17 cellular contexts compared by ENCODE assay signal in genomic region chr12:73863541-73863940, GRCh38.
DNase-seq lines count a peak whose midpoint lies in the region; ATAC-seq and TF ChIP-seq lines count a peak whose summit lies in the region.
"Had no signal": no experiment of that assay in that cellular context is flagged by ENCODE, and none has a peak within 500 bp of the region (broad histone marks: within the 10 kb centered on the region; RNA-seq: fewer than 3 reads in every experiment).

No MANE protein-coding gene starts in this region.

- H3K9me2 ChIP-seq in PC-9 (ENCODE audit: insufficient read depth): no peaks in the 10 kb centered on the region

- no peaks in the 10 kb centered on the region for H3K36me3 ChIP-seq in PC-9 (ENCODE audit: low read depth)
- H3K36me3 ChIP-seq: left ventricle myocardium inferior, SJSA1, thoracic aorta had no signal

- H3K79me2 ChIP-seq in PC-9 (ENCODE audit: low read depth): no peaks in the 10 kb centered on the region

- H3K9me3 Mint-ChIP-seq in activated CD4-positive, alpha-beta T cell treated with anti-CD3 and anti-CD28 coated beads for 36 hours (ENCODE audit: low read depth): no peaks in the 10 kb centered on the region
- no peaks in the 10 kb centered on the region for H3K9me3 Mint-ChIP-seq in progenitor cell of endocrine pancreas (ENCODE audit: low read depth)
- H3K9me3 Mint-ChIP-seq: activated naive CD8-positive, alpha-beta T cell treated with anti-CD3 and anti-CD28 coated beads, Interleukin-2, amount 10 ng/mL, durations not matched to agents 7 days and 5 days had no signal

- H3K4me1 ChIP-seq in PC-9 (replicated peaks; ENCODE audit: insufficient read depth): no peaks in the 10 kb centered on the region
- H3K4me1 ChIP-seq: left ventricle myocardium inferior, SJSA1 had no signal

- no peak overlapping the region for H3K4me2 ChIP-seq in PC-9

- no peak for TF ChIP-seq CTCF in PC-9 (conservative IDR thresholded peaks at IDR 0.05)
- TF ChIP-seq CTCF in cardiac fibroblast (IDR thresholded peaks at IDR 0.05; ENCODE audit: low read depth, low read length): no peak
- no peak for TF ChIP-seq CTCF in progenitor cell of endocrine pancreas (IDR thresholded peaks at IDR 0.05; ENCODE audit: unreplicated experiment)

- no peak overlapping the region for H3K27ac ChIP-seq in PC-9
- H3K27ac ChIP-seq: left ventricle myocardium inferior, SJSA1, thoracic aorta had no signal

- no peaks in the 10 kb centered on the region for H4K20me1 ChIP-seq in PC-9 (ENCODE audit: insufficient read depth)

- H3K36me3 Mint-ChIP-seq in activated CD4-positive, alpha-beta T cell treated with anti-CD3 and anti-CD28 coated beads for 36 hours (ENCODE audit: low read depth): no peaks in the 10 kb centered on the region
- no peaks in the 10 kb centered on the region for H3K36me3 Mint-ChIP-seq in progenitor cell of endocrine pancreas (ENCODE audit: insufficient read depth)
- H3K36me3 Mint-ChIP-seq: activated naive CD8-positive, alpha-beta T cell treated with anti-CD3 and anti-CD28 coated beads, Interleukin-2, amount 10 ng/mL, durations not matched to agents 7 days and 5 days; CD4-positive, alpha-beta memory T cell had no signal

- H3K4me3 ChIP-seq in PC-9 (no peak overlapping the region), cardiac fibroblast (replicated peaks in 1 of 2; ENCODE audit: low read depth in 2 of 2, low read length in 2 of 2) (no peak overlapping the region)
- H3K4me3 ChIP-seq: left ventricle myocardium inferior, SJSA1, thoracic aorta had no signal

- no peaks in the 10 kb centered on the region for H3K27me3 Mint-ChIP-seq in activated CD4-positive, alpha-beta T cell treated with anti-CD3 and anti-CD28 coated beads for 36 hours
- H3K27me3 Mint-ChIP-seq in progenitor cell of endocrine pancreas: no peaks in the 10 kb centered on the region
- H3K27me3 Mint-ChIP-seq: activated naive CD8-positive, alpha-beta T cell treated with anti-CD3 and anti-CD28 coated beads, Interleukin-2, amount 10 ng/mL, durations not matched to agents 7 days and 5 days; CD4-positive, alpha-beta memory T cell; dendritic cell treated with granulocyte-macrophage colony-stimulating factor and Interleukin-4, amounts not matched to agents 40 ng/mL and 50 ng/mL, for 4 days had no signal

- H3K27ac Mint-ChIP-seq in activated CD4-positive, alpha-beta T cell treated with anti-CD3 and anti-CD28 coated beads for 36 hours: no peak overlapping the region
- H3K27ac Mint-ChIP-seq in progenitor cell of endocrine pancreas: no peak overlapping the region
- H3K27ac Mint-ChIP-seq: activated naive CD8-positive, alpha-beta T cell treated with anti-CD3 and anti-CD28 coated beads, Interleukin-2, amount 10 ng/mL, durations not matched to agents 7 days and 5 days; CD4-positive, alpha-beta memory T cell; dendritic cell treated with granulocyte-macrophage colony-stimulating factor and Interleukin-4, amounts not matched to agents 40 ng/mL and 50 ng/mL, for 4 days had no signal

- H3K9me3 ChIP-seq in PC-9 (ENCODE audit: insufficient read depth, low read depth): no peaks in the 10 kb centered on the region
- H3K9me3 ChIP-seq: SJSA1, thoracic aorta had no signal

- H3K4me3 Mint-ChIP-seq in activated CD4-positive, alpha-beta T cell treated with anti-CD3 and anti-CD28 coated beads for 36 hours: no peak overlapping the region
- H3K4me3 Mint-ChIP-seq in progenitor cell of endocrine pancreas (ENCODE audit: low read depth): no peak overlapping the region
- H3K4me3 Mint-ChIP-seq: activated naive CD8-positive, alpha-beta T cell treated with anti-CD3 and anti-CD28 coated beads, Interleukin-2, amount 10 ng/mL, durations not matched to agents 7 days and 5 days; CD4-positive, alpha-beta memory T cell; dendritic cell treated with granulocyte-macrophage colony-stimulating factor and Interleukin-4, amounts not matched to agents 40 ng/mL and 50 ng/mL, for 4 days had no signal

- no peak for ATAC-seq in activated CD4-positive, alpha-beta T cell treated with anti-CD3 and anti-CD28 coated beads for 36 hours
- ATAC-seq: activated CD4-positive, CD25-positive, alpha-beta regulatory T cell treated with anti-CD3 and anti-CD28 coated beads, Interleukin-2, amount 50 U/mL, for 24 hours had no signal

- H3F3A ChIP-seq in PC-9 (ENCODE audit: insufficient read depth, low read depth): no peaks in the 10 kb centered on the region

- CTCF ChIA-PET in PC-9 (lab: Charles Lee): no interaction called here
- CTCF ChIA-PET in activated CD4-positive, alpha-beta T cell treated with anti-CD3 and anti-CD28 coated beads for 36 hours (lab: Charles Lee): interaction anchor here (0.6 to 1.1 kb wide), 2 partner anchors 10 to 76 kb away, joined by 3 read pairs; no protein-coding TSS in a partner anchor

- DNase-seq in EL (peak; percentile 2), PC-9 (no peak), cardiac fibroblast (ENCODE audit: low read depth in 2 of 2) (peak; percentile 0 to 36), kidney tubule cell (ENCODE audit: low spot score) (peak; percentile 61), NCI-H2081 treated with DMSO at 0.1 percent for 48 hours (lab: John Stamatoyannopoulos, UW) (no peak), GM19238 (ENCODE audit: insufficient read length, low spot score) (no peak), progenitor cell of endocrine pancreas (ENCODE audit: low spot score, unreplicated experiment) (no peak)
- no peak for DNase-seq in activated CD4-positive, alpha-beta T cell treated with anti-CD3 and anti-CD28 coated beads for 36 hours
- DNase-seq: activated naive CD8-positive, alpha-beta T cell treated with anti-CD3 and anti-CD28 coated beads, Interleukin-2, amount 10 ng/mL, durations not matched to agents 7 days and 5 days; CD4-positive, alpha-beta memory T cell; DMS79 treated with DMSO at 0.1 percent for 48 hours; left ventricle myocardium inferior; NCI-H1417 treated with DMSO at 0.1 percent for 48 hours had no signal

- H3K4me1 Mint-ChIP-seq in activated CD4-positive, alpha-beta T cell treated with anti-CD3 and anti-CD28 coated beads for 36 hours: no peaks in the 10 kb centered on the region
- no peaks in the 10 kb centered on the region for H3K4me1 Mint-ChIP-seq in progenitor cell of endocrine pancreas (ENCODE audit: low read depth)
- H3K4me1 Mint-ChIP-seq: activated naive CD8-positive, alpha-beta T cell treated with anti-CD3 and anti-CD28 coated beads, Interleukin-2, amount 10 ng/mL, durations not matched to agents 7 days and 5 days; CD4-positive, alpha-beta memory T cell had no signal

- no TSS peak for BruUV-seq in PC-9 (replicated peaks; lab: Mats Ljungman, UMichigan)

- POLR2A ChIA-PET in PC-9 (lab: Charles Lee; ENCODE audit: unreplicated experiment): no interaction called here
- POLR2A ChIA-PET in activated CD4-positive, alpha-beta T cell treated with anti-CD3 and anti-CD28 coated beads for 36 hours (lab: Charles Lee): no interaction called here

- 0 out of 2 replicates have a peak overlapping the region, but pooled peaks have one; percentile 52 for H2AFZ ChIP-seq in PC-9

- intact Hi-C loops in PC-9 (cut with micrococcal nuclease; ENCODE audit: unreplicated experiment): no loop called here
- intact Hi-C loops in activated CD4-positive, alpha-beta T cell treated with anti-CD3 and anti-CD28 coated beads for 36 hours (cut with DNase I, micrococcal nuclease): no loop called here

- H3K27me3 ChIP-seq in PC-9 (ENCODE audit: insufficient read depth, low read depth): no peaks in the 10 kb centered on the region
- H3K27me3 ChIP-seq: SJSA1 had no signal

Comparison
In these comparisons a context has a peak if more than half of its experiments do, and no peak if none do; other contexts are left out.
1. DNase-seq: peak in EL (single experiment), cardiac fibroblast (2 of 2) and kidney tubule cell (single experiment); none in PC-9 (0 of 2), activated CD4-positive, alpha-beta T cell treated with anti-CD3 and anti-CD28 coated beads for 36 hours (single experiment), NCI-H2081 treated with DMSO at 0.1 percent for 48 hours (single experiment), GM19238 (single experiment) and progenitor cell of endocrine pancreas (single experiment).